ENCODE assay signal across 19 cellular contexts in genomic region chr7:1492640-1493039, GRCh38.
"Had no signal": no experiment of that assay in that cellular context is flagged by ENCODE, and none has a peak within 500 bp of the region (broad histone marks: within the 10 kb centered on the region; RNA-seq: fewer than 3 reads in every experiment).

No MANE protein-coding gene starts in this region.

- H3K4me1 Mint-ChIP-seq: memory B cell had no signal

- H3K9me3 Mint-ChIP-seq: immature natural killer cell, memory B cell had no signal

- H3K27ac Mint-ChIP-seq: memory B cell had no signal

- DNase-seq: dermis blood vessel endothelial cell; dorsolateral prefrontal cortex; effector CD4-positive, alpha-beta T cell; effector memory CD4-positive, alpha-beta T cell; foreskin keratinocyte; heart left ventricle; hypothalamus; immature natural killer cell; islet precursor cell; kidney; kidney glomerular epithelial cell; left colon; left ventricle myocardium inferior; mammary epithelial cell; mesendoderm; midbrain had no signal

- ATAC-seq: foreskin keratinocyte, gastroesophageal sphincter, heart left ventricle, left colon, left lobe of liver had no signal

- H3K4me3 Mint-ChIP-seq: immature natural killer cell, memory B cell had no signal

- H3K27me3 Mint-ChIP-seq: memory B cell had no signal
